Comparison of ENCODE assay signal across 9 cellular contexts in genomic region chr10:70832852-70833542, GRCh38. TPM values are rescaled to one million over a fixed set of nuclear protein-coding genes. Genes with fewer than 3 reads are reported as not detected.
A peak's percentile ranks its signal among the peaks of the same experiment; 100 is the strongest.
DNase-seq lines count a peak whose midpoint lies in the region; ATAC-seq and TF ChIP-seq lines count a peak whose summit lies in the region.
"Had no signal": no experiment of that assay in that cellular context is flagged by ENCODE, and none has a peak within 500 bp of the region (broad histone marks: within the 10 kb centered on the region; RNA-seq: fewer than 3 reads in every experiment).

No MANE protein-coding gene starts in this region.

- TF ChIP-seq CTCF in fibroblast of lung (conservative IDR thresholded peaks at IDR 0.05 in 1 of 2, IDR thresholded peaks at IDR 0.05 in 1 of 2; ENCODE audit: low read depth in 1 of 2, low read length in 2 of 2) (no peak), nephron progenitor cell (IDR thresholded peaks at IDR 0.05) (no peak), GM10266 (IDR thresholded peaks at IDR 0.05; ENCODE audit: control insufficient read depth, insufficient read depth, low read depth, missing control alignments) (no peak)
- no peak for TF ChIP-seq CTCF in CD4-positive, alpha-beta T cell (IDR thresholded peaks at IDR 0.05)

- H3K4me2 ChIP-seq in fibroblast of lung (ENCODE audit: extremely low read depth, insufficient read depth, low read length) = peak overlapping the region; percentile 66

- H3K9ac ChIP-seq in SK-N-MC (ENCODE audit: insufficient read length) (no peak overlapping the region), fibroblast of lung (ENCODE audit: insufficient read depth, low read length) (no peak overlapping the region)

- CTCF ChIA-PET in activated naive CD4-positive, alpha-beta T cell treated with anti-CD3 and anti-CD28 coated beads for 36 hours (lab: Charles Lee) = no interaction called here
- CTCF ChIA-PET in CD4-positive, alpha-beta T cell (lab: Charles Lee) = interaction anchor here (0.6 kb wide), 1 partner anchor 183 kb away, joined by 3 read pairs; no protein-coding TSS in a partner anchor

- ATAC-seq in stimulated activated naive B cell treated with anti-CD40 and anti-IgM and Interleukin-4, amounts not matched to agents 10 μg/mL and 1 μg/mL and 100 μg/mL, for 72 hours (replicated peaks) = peak; percentile 61 to 75
- ATAC-seq in CD4-positive, alpha-beta T cell (ENCODE audit: poor library complexity) = no peak

- H3K4me1 ChIP-seq in fibroblast of lung (ENCODE audit: control insufficient read depth, extremely low read depth, insufficient read depth, low read length) = peaks cover 16% of the 10 kb centered on the region

- intact Hi-C loops in activated naive CD4-positive, alpha-beta T cell treated with anti-CD3 and anti-CD28 coated beads for 36 hours (cut with micrococcal nuclease) = loop anchor here (1.0 to 2.0 kb wide), 3 partner anchors 12 to 16 kb away; no protein-coding TSS in a partner anchor
- intact Hi-C loops in CD4-positive, alpha-beta T cell (cut with DNase I, micrococcal nuclease) = no loop called here

- H3K9me3 ChIP-seq in SK-N-MC (ENCODE audit: low read depth, low read length) (no peaks in the 10 kb centered on the region), fibroblast of lung (ENCODE audit: control insufficient read depth, insufficient read depth, low read depth, low read length) (no peaks in the 10 kb centered on the region)
- H3K9me3 ChIP-seq in CD4-positive, alpha-beta T cell (ENCODE audit: control insufficient read depth, low read length) = peaks cover 5% of the 10 kb centered on the region

- H3K36me3 Mint-ChIP-seq in activated naive CD4-positive, alpha-beta T cell treated with anti-CD3 and anti-CD28 coated beads for 36 hours (ENCODE audit: low read depth) = peaks cover 25% of the 10 kb centered on the region
- H3K36me3 Mint-ChIP-seq in stimulated activated naive B cell treated with anti-CD40 and anti-IgM and Interleukin-4, amounts not matched to agents 10 μg/mL and 1 μg/mL and 100 μg/mL, for 72 hours = peaks cover 34 to 40% of the 10 kb centered on the region in 2 donors
- peaks cover 47% of the 10 kb centered on the region for H3K36me3 Mint-ChIP-seq in nephron progenitor cell (ENCODE audit: low read depth)
- H3K36me3 Mint-ChIP-seq in CD4-positive, alpha-beta T cell (ENCODE audit: low read depth) = peaks cover 69% of the 10 kb centered on the region

- H3K36me3 ChIP-seq in SK-N-MC (ENCODE audit: insufficient read depth, low read length) (peaks cover 8% of the 10 kb centered on the region), fibroblast of lung (ENCODE audit: control insufficient read depth, insufficient read depth, low read length) (no peaks in the 10 kb centered on the region)

- no peak overlapping the region for H3K4me3 Mint-ChIP-seq in activated naive CD4-positive, alpha-beta T cell treated with anti-CD3 and anti-CD28 coated beads for 36 hours
- peak overlapping the region; percentile 30 to 31 for H3K4me3 Mint-ChIP-seq in stimulated activated naive B cell treated with anti-CD40 and anti-IgM and Interleukin-4, amounts not matched to agents 10 μg/mL and 1 μg/mL and 100 μg/mL, for 72 hours
- no peak overlapping the region for H3K4me3 Mint-ChIP-seq in nephron progenitor cell
- H3K4me3 Mint-ChIP-seq in CD4-positive, alpha-beta T cell = no peak overlapping the region

- H3K4me3 ChIP-seq in SK-N-MC (no peak overlapping the region), fibroblast of lung (replicated peaks in 1 of 4; ENCODE audit: control extremely low read depth in 1 of 4, insufficient read depth in 1 of 4, low read depth in 3 of 4, low read length in 4 of 4) (no peak overlapping the region)

- H2AFZ ChIP-seq in fibroblast of lung (ENCODE audit: low read length) = no peak overlapping the region

- no peaks in the 10 kb centered on the region for H3K27me3 ChIP-seq in fibroblast of lung (ENCODE audit: control insufficient read depth, insufficient read depth, low read length)
- H3K27me3 ChIP-seq in CD4-positive, alpha-beta T cell (ENCODE audit: control insufficient read depth, insufficient read depth, low read length) = no peaks in the 10 kb centered on the region

- peak; percentile 20 for DNase-seq in activated naive CD4-positive, alpha-beta T cell treated with anti-CD3 and anti-CD28 coated beads for 36 hours
- no peak for DNase-seq in activated naive CD4-positive, alpha-beta T cell treated with anti-CD3 and anti-CD28 coated beads, Interleukin-2, amount 50 U/mL, for 16 hours
- no peak for DNase-seq in SK-N-MC (ENCODE audit: low read depth, low spot score)
- peak; percentile 79 to 98 for DNase-seq in fibroblast of lung (ENCODE audit: low read depth in 2 of 2)
- peak; percentile 15 for DNase-seq in stimulated activated naive B cell treated with anti-CD40 and anti-IgM and Interleukin-4, amounts not matched to agents 10 μg/mL and 1 μg/mL and 100 μg/mL, for 72 hours
- DNase-seq in nephron progenitor cell = no peak
- no peak for DNase-seq in CD4-positive, alpha-beta T cell
- DNase-seq in GM10266 (ENCODE audit: extremely low spot score) = no peak
- DNase-seq: NCI-H69 had no signal

- POLR2A ChIA-PET in CD4-positive, alpha-beta T cell (lab: Charles Lee) = no interaction called here

- H3K27ac Mint-ChIP-seq in activated naive CD4-positive, alpha-beta T cell treated with anti-CD3 and anti-CD28 coated beads for 36 hours = peak overlapping the region; percentile 57
- peak overlapping the region; percentile 15 for H3K27ac Mint-ChIP-seq in stimulated activated naive B cell treated with anti-CD40 and anti-IgM and Interleukin-4, amounts not matched to agents 10 μg/mL and 1 μg/mL and 100 μg/mL, for 72 hours
- no peak overlapping the region for H3K27ac Mint-ChIP-seq in nephron progenitor cell
- H3K27ac Mint-ChIP-seq in CD4-positive, alpha-beta T cell = no peak overlapping the region

- H4K20me1 ChIP-seq in fibroblast of lung (ENCODE audit: control insufficient read depth, extremely low read depth, insufficient read depth, low read length) = no peaks in the 10 kb centered on the region

- H3K9me3 Mint-ChIP-seq in activated naive CD4-positive, alpha-beta T cell treated with anti-CD3 and anti-CD28 coated beads for 36 hours = peaks cover 2% of the 10 kb centered on the region
- no peaks in the 10 kb centered on the region for H3K9me3 Mint-ChIP-seq in stimulated activated naive B cell treated with anti-CD40 and anti-IgM and Interleukin-4, amounts not matched to agents 10 μg/mL and 1 μg/mL and 100 μg/mL, for 72 hours
- H3K9me3 Mint-ChIP-seq in nephron progenitor cell = peaks cover 8% of the 10 kb centered on the region
- no peaks in the 10 kb centered on the region for H3K9me3 Mint-ChIP-seq in CD4-positive, alpha-beta T cell

- H3K27me3 Mint-ChIP-seq in activated naive CD4-positive, alpha-beta T cell treated with anti-CD3 and anti-CD28 coated beads for 36 hours (ENCODE audit: low read depth) = no peaks in the 10 kb centered on the region
- no peaks in the 10 kb centered on the region for H3K27me3 Mint-ChIP-seq in stimulated activated naive B cell treated with anti-CD40 and anti-IgM and Interleukin-4, amounts not matched to agents 10 μg/mL and 1 μg/mL and 100 μg/mL, for 72 hours
- no peaks in the 10 kb centered on the region for H3K27me3 Mint-ChIP-seq in nephron progenitor cell (ENCODE audit: low read depth, poor library complexity)
- H3K27me3 Mint-ChIP-seq in CD4-positive, alpha-beta T cell = no peaks in the 10 kb centered on the region

- H3K79me2 ChIP-seq in fibroblast of lung (ENCODE audit: control insufficient read depth, insufficient read depth, low read length) = peaks cover 2% of the 10 kb centered on the region

- H3K4me1 Mint-ChIP-seq in activated naive CD4-positive, alpha-beta T cell treated with anti-CD3 and anti-CD28 coated beads for 36 hours (ENCODE audit: low read depth) = peaks cover 45% of the 10 kb centered on the region
- H3K4me1 Mint-ChIP-seq in stimulated activated naive B cell treated with anti-CD40 and anti-IgM and Interleukin-4, amounts not matched to agents 10 μg/mL and 1 μg/mL and 100 μg/mL, for 72 hours = peaks cover 45 to 74% of the 10 kb centered on the region in 2 donors
- peaks cover 28% of the 10 kb centered on the region for H3K4me1 Mint-ChIP-seq in nephron progenitor cell
- H3K4me1 Mint-ChIP-seq in CD4-positive, alpha-beta T cell (ENCODE audit: low read depth) = peaks cover 27% of the 10 kb centered on the region

- H3K27ac ChIP-seq in SK-N-MC = 0 out of 2 replicates have a peak overlapping the region, but pooled peaks have one; percentile 2
- peak overlapping the region; percentile 62 for H3K27ac ChIP-seq in fibroblast of lung (ENCODE audit: insufficient read depth, low read length)
- no peak overlapping the region for H3K27ac ChIP-seq in CD4-positive, alpha-beta T cell (ENCODE audit: low read depth, low read length)

RNA-seq across cellular contexts. Expression of gene SGPL1, which starts 17.2 kb away (rescaled TPM):
- total RNA-seq in activated naive CD4-positive, alpha-beta T cell treated with anti-CD3 and anti-CD28 coated beads for 36 hours = 10 to 100 TPM; 14.8 to 17.2 TPM
- total RNA-seq in fibroblast of lung = 39.3 and 40.3 TPM in 2 replicates
- polyA plus RNA-seq in fibroblast of lung = 16.1 and 21.2 TPM in 2 replicates
- polyA plus RNA-seq in fibroblast of lung (2012) = 12.4 and 15.3 TPM in 2 replicates
- 21.4 and 28.5 TPM in 2 replicates for polyA minus RNA-seq in fibroblast of lung (ENCODE audit: low replicate concordance)
- 10 to 100 TPM; 15.1 to 16.9 TPM for total RNA-seq in CD4-positive, alpha-beta T cell

RNA-seq across cellular contexts. Expression of gene TBATA, which starts 47.8 kb away (rescaled TPM):
- not detected for total RNA-seq in activated naive CD4-positive, alpha-beta T cell treated with anti-CD3 and anti-CD28 coated beads for 36 hours
- not detected in 2 replicates for total RNA-seq in fibroblast of lung
- not detected in 2 replicates for polyA plus RNA-seq in fibroblast of lung
- not detected in 2 replicates for polyA plus RNA-seq in fibroblast of lung (2012)
- not detected in 2 replicates for polyA minus RNA-seq in fibroblast of lung (ENCODE audit: low replicate concordance)
- not detected for total RNA-seq in CD4-positive, alpha-beta T cell

RNA-seq across cellular contexts. Expression of gene PCBD1, which starts 55.4 kb away (rescaled TPM):
- total RNA-seq in activated naive CD4-positive, alpha-beta T cell treated with anti-CD3 and anti-CD28 coated beads for 36 hours = 10 to 100 TPM; 33.0 to 37.2 TPM
- 35.2 and 46.6 TPM in 2 replicates for total RNA-seq in fibroblast of lung
- polyA plus RNA-seq in fibroblast of lung = 31.2 and 43.5 TPM in 2 replicates
- 34.1 and 50.7 TPM in 2 replicates for polyA plus RNA-seq in fibroblast of lung (2012)
- polyA minus RNA-seq in fibroblast of lung (ENCODE audit: low replicate concordance) = 21.9 and 48.9 TPM in 2 replicates
- total RNA-seq in CD4-positive, alpha-beta T cell = 1 to 10 TPM; 4.7 to 4.8 TPM

Comparison
In these comparisons a context has a peak if more than half of its experiments do, and no peak if none do; other contexts are left out.
1. DNase-seq: peak in activated naive CD4-positive, alpha-beta T cell treated with anti-CD3 and anti-CD28 coated beads for 36 hours (single experiment), fibroblast of lung (2 of 2) and stimulated activated naive B cell treated with anti-CD40 and anti-IgM and Interleukin-4, amounts not matched to agents 10 μg/mL and 1 μg/mL and 100 μg/mL, for 72 hours (single experiment); none in activated naive CD4-positive, alpha-beta T cell treated with anti-CD3 and anti-CD28 coated beads, Interleukin-2, amount 50 U/mL, for 16 hours (single experiment), SK-N-MC (single experiment), nephron progenitor cell (single experiment), CD4-positive, alpha-beta T cell (0 of 10) and GM10266 (single experiment).
2. H3K27ac Mint-ChIP-seq: peak in activated naive CD4-positive, alpha-beta T cell treated with anti-CD3 and anti-CD28 coated beads for 36 hours (single experiment) and stimulated activated naive B cell treated with anti-CD40 and anti-IgM and Interleukin-4, amounts not matched to agents 10 μg/mL and 1 μg/mL and 100 μg/mL, for 72 hours (single experiment); none in nephron progenitor cell (single experiment) and CD4-positive, alpha-beta T cell (single experiment).
3. H3K4me3 Mint-ChIP-seq: peak in stimulated activated naive B cell treated with anti-CD40 and anti-IgM and Interleukin-4, amounts not matched to agents 10 μg/mL and 1 μg/mL and 100 μg/mL, for 72 hours (2 of 2); none in activated naive CD4-positive, alpha-beta T cell treated with anti-CD3 and anti-CD28 coated beads for 36 hours (single experiment), nephron progenitor cell (single experiment) and CD4-positive, alpha-beta T cell (single experiment).